Comparison of ENCODE assay signal across 36 cellular contexts in the genomic region with DNA sequence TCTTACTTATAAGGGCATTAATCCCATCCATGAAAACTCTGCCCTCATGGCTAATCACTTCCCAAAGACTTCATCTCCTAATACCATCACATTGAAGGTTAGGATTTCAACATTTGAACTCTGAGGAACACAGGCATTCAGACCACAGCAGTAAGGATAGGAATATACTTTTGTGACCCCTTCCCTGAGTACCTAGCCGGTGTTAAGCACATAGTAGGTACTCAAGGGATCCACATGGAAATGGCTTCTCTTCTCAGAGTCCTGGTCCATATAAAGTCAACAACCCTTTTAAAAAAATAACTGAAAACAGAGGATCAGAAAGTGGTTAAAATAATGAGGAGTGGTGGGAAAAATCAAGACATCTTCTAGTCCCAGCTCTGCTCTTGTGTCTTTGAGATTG.
"Had no signal": no experiment of that assay in that cellular context is flagged by ENCODE, and none has a peak within 500 bp of the region (broad histone marks: within the 10 kb centered on the region; RNA-seq: fewer than 3 reads in every experiment).

No MANE protein-coding gene starts in this region.

- H3K27me3 Mint-ChIP-seq: activated CD8-positive, alpha-beta T cell treated with anti-CD3 and anti-CD28 coated beads for 36 hours; activated naive CD4-positive, alpha-beta T cell treated with anti-CD3 and anti-CD28 coated beads, Interleukin-2, amount 50 U/mL, for 24 hours; activated naive CD8-positive, alpha-beta T cell treated with anti-CD3 and anti-CD28 coated beads for 36 hours; activated naive CD8-positive, alpha-beta T cell treated with anti-CD3 and anti-CD28 coated beads, Interleukin-2, amount 50 U/mL, for 24 hours had no signal

- H3K9me3 Mint-ChIP-seq: activated B cell treated with CpG ODN at 0.5 μM for 24 hours; activated CD8-positive, alpha-beta T cell treated with anti-CD3 and anti-CD28 coated beads for 36 hours; activated naive CD4-positive, alpha-beta T cell treated with anti-CD3 and anti-CD28 coated beads, Interleukin-2, amount 50 U/mL, for 24 hours; activated naive CD8-positive, alpha-beta T cell treated with anti-CD3 and anti-CD28 coated beads for 36 hours; activated naive CD8-positive, alpha-beta T cell treated with anti-CD3 and anti-CD28 coated beads, Interleukin-2, amount 50 U/mL, for 24 hours; activated T-cell treated with anti-CD3 and anti-CD28 coated beads, Interleukin-2, amount 50 U/mL, for 4 hours; activated T-helper 17 cell treated with anti-CD3 and anti-CD28 coated beads, Interleukin-2, amount 50 U/mL, for 72 hours; T-helper 2 cell treated with Interferon-gamma antibody and Interleukin-4, amounts not matched to agents 5 μg/mL and 100 μg/mL, for 36 hours had no signal

- H3K27ac Mint-ChIP-seq: activated B cell treated with CpG ODN at 0.5 μM for 24 hours; activated CD8-positive, alpha-beta T cell treated with anti-CD3 and anti-CD28 coated beads for 36 hours; activated naive CD8-positive, alpha-beta T cell treated with anti-CD3 and anti-CD28 coated beads for 36 hours; activated naive CD8-positive, alpha-beta T cell treated with anti-CD3 and anti-CD28 coated beads, Interleukin-2, amount 50 U/mL, for 24 hours; activated T-helper 17 cell treated with anti-CD3 and anti-CD28 coated beads, Interleukin-2, amount 50 U/mL, for 72 hours; T-helper 17 cell; T-helper 2 cell treated with Interferon-gamma antibody and Interleukin-4, amounts not matched to agents 5 μg/mL and 100 μg/mL, for 36 hours had no signal

- H3K4me1 Mint-ChIP-seq: activated T-helper 17 cell treated with anti-CD3 and anti-CD28 coated beads, Interleukin-2, amount 50 U/mL, for 72 hours had no signal

- H3K27ac ChIP-seq: adrenal gland, body of pancreas, breast epithelium, colonic mucosa, epithelial cell of prostate, esophagus squamous epithelium, gastroesophageal sphincter, heart right ventricle, WERI-Rb-1 had no signal

- H3K4me1 ChIP-seq: body of pancreas, breast epithelium, colonic mucosa had no signal

- H3K36me3 ChIP-seq: adrenal gland, breast epithelium, cardiac muscle cell, colonic mucosa, esophagus squamous epithelium, gastroesophageal sphincter, heart right ventricle, WERI-Rb-1 had no signal

- H3K9me3 ChIP-seq: adrenal gland, body of pancreas, breast epithelium, colonic mucosa, esophagus squamous epithelium, gastroesophageal sphincter, heart right ventricle had no signal

- H3K36me3 Mint-ChIP-seq: activated naive CD4-positive, alpha-beta T cell treated with anti-CD3 and anti-CD28 coated beads, Interleukin-2, amount 50 U/mL, for 24 hours; activated naive CD8-positive, alpha-beta T cell treated with anti-CD3 and anti-CD28 coated beads for 36 hours had no signal

- ATAC-seq: activated CD4-positive, CD25-positive, alpha-beta regulatory T cell treated with anti-CD3 and anti-CD28 coated beads, Interleukin-2, amount 50 U/mL, for 24 hours; activated CD8-positive, alpha-beta T cell treated with anti-CD3 and anti-CD28 coated beads for 36 hours; activated naive CD8-positive, alpha-beta T cell treated with anti-CD3 and anti-CD28 coated beads, Interleukin-2, amount 50 U/mL, for 24 hours; activated T-cell treated with anti-CD3 and anti-CD28 coated beads, Interleukin-2, amount 50 U/mL, for 4 hours; activated T-helper 17 cell treated with anti-CD3 and anti-CD28 coated beads, Interleukin-2, amount 50 U/mL, for 72 hours; body of pancreas; T-helper 17 cell had no signal

- H3K4me3 Mint-ChIP-seq: activated B cell treated with CpG ODN at 0.5 μM for 24 hours; activated CD8-positive, alpha-beta T cell treated with anti-CD3 and anti-CD28 coated beads for 36 hours; activated naive CD4-positive, alpha-beta T cell treated with anti-CD3 and anti-CD28 coated beads, Interleukin-2, amount 50 U/mL, for 24 hours; activated naive CD8-positive, alpha-beta T cell treated with anti-CD3 and anti-CD28 coated beads for 36 hours; activated naive CD8-positive, alpha-beta T cell treated with anti-CD3 and anti-CD28 coated beads, Interleukin-2, amount 50 U/mL, for 24 hours; activated T-cell treated with anti-CD3 and anti-CD28 coated beads, Interleukin-2, amount 50 U/mL, for 4 hours; activated T-helper 17 cell treated with anti-CD3 and anti-CD28 coated beads, Interleukin-2, amount 50 U/mL, for 72 hours; T-helper 17 cell; T-helper 2 cell treated with Interferon-gamma antibody and Interleukin-4, amounts not matched to agents 5 μg/mL and 100 μg/mL, for 36 hours had no signal

- DNase-seq: activated B cell treated with CpG ODN at 0.5 μM for 24 hours; activated CD4-positive, alpha-beta T cell treated with anti-CD3 and anti-CD28 coated beads for 48 hours; activated CD4-positive, alpha-beta T cell treated with anti-CD3 and anti-CD28 coated beads, Interleukin-2, amount 50 U/mL, for 1 hour; activated CD4-positive, alpha-beta T cell treated with anti-CD3 and anti-CD28 coated beads, Interleukin-2, amount 50 U/mL, for 48 hours; activated CD8-positive, alpha-beta memory T cell treated with anti-CD3 and anti-CD28 coated beads for 24 hours; activated CD8-positive, alpha-beta T cell treated with anti-CD3 and anti-CD28 coated beads for 36 hours; activated effector memory CD4-positive, alpha-beta T cell treated with Interleukin-2 at 50 U/mL for 16 hours; activated gamma-delta T cell treated with Interleukin-2 at 50 U/mL for 16 hours; activated naive CD4-positive, alpha-beta T cell treated with Interleukin-2 at 50 U/mL for 16 hours; activated naive CD8-positive, alpha-beta T cell treated with anti-CD3 and anti-CD28 coated beads for 36 hours; activated naive CD8-positive, alpha-beta T cell treated with anti-CD3 and anti-CD28 coated beads, Interleukin-2, amount 50 U/mL, for 24 hours; activated T-cell treated with anti-CD3 and anti-CD28 coated beads, Interleukin-2, amount 50 U/mL, for 4 hours; adrenal gland; amygdala; aorta; body of pancreas; central memory CD4-positive, alpha-beta T cell; cerebellar nuclear complex; colonic mucosa; effector CD8-positive, alpha-beta T cell; esophagus squamous epithelium; foreskin melanocyte; heart right ventricle; T-helper 17 cell; T1000; WERI-Rb-1 had no signal

- FAIRE-seq: endometrium, endothelial cell of umbilical vein had no signal

- H3K4me3 ChIP-seq: adrenal gland, body of pancreas, breast epithelium, cardiac muscle cell, colonic mucosa, esophagus squamous epithelium, gastroesophageal sphincter, heart right ventricle had no signal

- H3K27me3 ChIP-seq: adrenal gland, body of pancreas, breast epithelium, cardiac muscle cell, colonic mucosa, gastroesophageal sphincter had no signal
